ENCODE assay signal across 8 cellular contexts in the genomic region with DNA sequence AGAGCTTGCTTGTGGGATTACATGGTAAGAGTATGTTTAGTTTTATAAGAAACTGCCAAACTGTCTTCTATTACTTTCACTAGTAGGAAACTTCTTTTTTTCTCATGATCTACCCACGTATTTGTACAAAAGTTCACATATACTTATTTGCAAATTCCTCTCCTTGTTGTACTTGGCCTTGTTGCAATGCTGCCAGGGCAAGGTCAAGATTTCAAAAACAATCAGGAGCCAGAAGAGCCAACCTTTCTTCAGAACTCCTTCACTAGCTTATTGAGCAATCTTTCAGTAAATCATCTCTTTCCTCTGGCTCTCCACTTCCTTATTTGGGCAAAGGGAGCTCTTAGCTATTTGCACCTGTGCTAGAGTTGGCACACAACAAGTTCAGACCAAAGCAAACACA. TPM values are rescaled to one million over a fixed set of nuclear protein-coding genes. Genes with fewer than 3 reads are reported as not detected.
DNase-seq lines count a peak whose midpoint lies in the region; ATAC-seq and TF ChIP-seq lines count a peak whose summit lies in the region.
"Had no signal": no experiment of that assay in that cellular context is flagged by ENCODE, and none has a peak within 500 bp of the region (broad histone marks: within the 10 kb centered on the region; RNA-seq: fewer than 3 reads in every experiment).

No MANE protein-coding gene starts in this region.

- no peaks in the 10 kb centered on the region for H3K9me3 Mint-ChIP-seq in glutamatergic neuron (ENCODE audit: unreplicated experiment)

- peak; percentile 85 for ATAC-seq in GM19463 (IDR thresholded peaks at IDR 0.05; ENCODE audit: unreplicated experiment)

- H3K27ac Mint-ChIP-seq in glutamatergic neuron (ENCODE audit: unreplicated experiment) = no peak overlapping the region

- no peaks in the 10 kb centered on the region for H3K9me3 ChIP-seq in stomach

- TF ChIP-seq EP300 in stomach (IDR thresholded peaks at IDR 0.05) = no peak

- TF ChIP-seq POLR2A in stomach (IDR thresholded peaks at IDR 0.05) = no peak

- WGBS in stomach, 5 donors = 3 to 15% (median 11%) methylated on average over 1 of the region's 1 CpG

- H3K4me1 ChIP-seq in stomach = peaks cover 19 to 31% (median 26%) of the 10 kb centered on the region in 4 donors

- no peaks in the 10 kb centered on the region for H3K36me3 Mint-ChIP-seq in glutamatergic neuron (ENCODE audit: unreplicated experiment)

- no peaks in the 10 kb centered on the region for H3K27me3 ChIP-seq in stomach

- H3K4me3 Mint-ChIP-seq in glutamatergic neuron (ENCODE audit: unreplicated experiment) = no peak overlapping the region

- no peaks in the 10 kb centered on the region for H3K4me1 Mint-ChIP-seq in glutamatergic neuron (ENCODE audit: low read depth, unreplicated experiment)

- peak; percentile 56 for DNase-seq in LHCN-M2 (ENCODE audit: low read depth)
- DNase-seq in dedifferentiated amniotic fluid mesenchymal stem cell (ENCODE audit: extremely low spot score) = peak; percentile 64
- peak; percentile 67 for DNase-seq in stomach
- no peak for DNase-seq in glutamatergic neuron
- DNase-seq in activated naive CD4-positive, alpha-beta T cell treated with anti-CD3 and anti-CD28 coated beads, Interleukin-2, amount 50 U/mL, for 16 hours = no peak
- no peak for DNase-seq in NCI-H345 treated with DMSO at 0.1 percent for 48 hours (lab: John Stamatoyannopoulos, UW; ENCODE audit: unreplicated experiment)

- intact Hi-C loops in stomach (cut with DNase I; ENCODE audit: low total_unique reads) = no loop called here

- no peaks in the 10 kb centered on the region for H3K27me3 Mint-ChIP-seq in glutamatergic neuron (ENCODE audit: unreplicated experiment)

- H3K27ac ChIP-seq in stomach = peak overlapping the region in 3 of 5 donors; percentile 52 to 77 (median 54)

- TF ChIP-seq CTCF in stomach (IDR thresholded peaks at IDR 0.05) (no peak), glutamatergic neuron (IDR thresholded peaks at IDR 0.05; ENCODE audit: partially characterized antibody, unreplicated experiment) (no peak)

- H3K36me3 ChIP-seq in stomach = no peaks in the 10 kb centered on the region

- H3K4me3 ChIP-seq in stomach = no peak overlapping the region

RNA-seq across cellular contexts. Expression of a gene that starts 9.7 kb away (rescaled TPM):
- total RNA-seq in LHCN-M2 (2014; rRNA removed) (16.2 and 17.0 TPM in 2 replicates), stomach (10 to 100 TPM; 10.7 to 34.6 (median 25.7) TPM), glutamatergic neuron (ENCODE audit: unreplicated experiment) (45.2 TPM)
- polyA plus RNA-seq in LHCN-M2 (2012) = 11.3 TPM
- 10 to 100 TPM; 30.3 to 39.6 (median 36.3) TPM for polyA plus RNA-seq in stomach

RNA-seq across cellular contexts. Expression of a gene that starts 13.2 kb away (rescaled TPM):
- total RNA-seq in LHCN-M2 (2014; rRNA removed) (26.8 and 30.0 TPM in 2 replicates), stomach (10 to 100 TPM; 11.1 to 32.2 (median 22.3) TPM), glutamatergic neuron (ENCODE audit: unreplicated experiment) (1.6 TPM)
- 12.0 TPM for polyA plus RNA-seq in LHCN-M2 (2012)
- polyA plus RNA-seq in stomach = 1 to 10 TPM; 2.4 to 8.4 (median 3.2) TPM

RNA-seq across cellular contexts. Expression of a gene that starts 27.2 kb away (rescaled TPM):
- not detected in 2 replicates for total RNA-seq in LHCN-M2 (2014; rRNA removed)
- polyA plus RNA-seq in LHCN-M2 (2012) = not detected
- total RNA-seq in stomach = not detected
- polyA plus RNA-seq in stomach = not detected
- total RNA-seq in glutamatergic neuron (ENCODE audit: unreplicated experiment) = 0.39 TPM
- total RNA-seq: myocyte had no signal

RNA-seq across cellular contexts. Expression of a gene that starts 51.4 kb away (rescaled TPM):
- not detected in 2 replicates for total RNA-seq in LHCN-M2 (2014; rRNA removed)
- not detected for polyA plus RNA-seq in LHCN-M2 (2012)
- total RNA-seq in stomach = not detected
- not detected for polyA plus RNA-seq in stomach
- total RNA-seq in glutamatergic neuron (ENCODE audit: unreplicated experiment) = 1.1 TPM
- total RNA-seq: myocyte had no signal

Comparison
In these comparisons a context has a peak if more than half of its experiments do, and no peak if none do; other contexts are left out.
1. DNase-seq: peak in LHCN-M2 (single experiment), dedifferentiated amniotic fluid mesenchymal stem cell (single experiment) and stomach (single experiment); none in glutamatergic neuron (single experiment), activated naive CD4-positive, alpha-beta T cell treated with anti-CD3 and anti-CD28 coated beads, Interleukin-2, amount 50 U/mL, for 16 hours (single experiment) and NCI-H345 treated with DMSO at 0.1 percent for 48 hours (single experiment).